8 cellular contexts compared by ENCODE assay signal in the genomic region with DNA sequence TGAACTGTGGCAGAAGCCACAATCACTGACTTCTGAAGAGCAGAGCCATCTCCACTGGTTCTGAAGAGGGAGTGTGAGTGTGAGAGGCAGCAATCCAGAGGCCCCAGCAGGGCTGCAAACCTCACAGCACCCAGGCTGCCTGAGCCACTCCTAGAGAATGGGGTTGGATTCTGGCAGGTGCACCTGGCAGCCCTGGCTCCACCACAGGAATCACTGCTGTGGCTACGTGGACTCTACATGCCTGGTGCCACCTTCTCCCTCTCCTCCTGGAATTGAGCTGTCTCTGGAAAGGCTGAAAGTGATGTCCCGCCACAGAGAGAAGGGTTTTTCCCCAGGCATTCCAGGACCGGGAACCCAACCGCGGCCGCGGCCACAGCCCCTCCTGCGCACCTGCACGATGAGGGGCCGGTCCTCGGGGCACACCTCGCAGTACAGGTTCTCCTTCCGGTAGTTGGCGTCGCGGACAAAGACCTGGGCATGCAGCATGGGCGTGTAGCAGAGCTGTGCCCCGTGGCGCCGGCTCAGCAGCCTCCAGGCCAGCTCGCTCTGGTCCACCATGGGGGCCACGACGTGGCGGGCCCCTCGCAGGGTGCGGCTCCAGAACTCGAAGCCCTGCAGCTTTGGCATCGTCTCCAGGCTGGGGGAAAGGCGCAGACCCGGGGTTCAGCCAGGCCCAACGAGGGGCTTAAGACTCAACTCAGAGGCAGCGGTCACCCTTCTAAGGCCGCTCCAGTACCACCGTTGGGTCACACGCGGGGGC. TPM values are rescaled to one million over a fixed set of nuclear protein-coding genes. Genes with fewer than 3 reads are reported as not detected.
DNase-seq lines count a peak whose midpoint lies in the region; ATAC-seq and TF ChIP-seq lines count a peak whose summit lies in the region.

No MANE protein-coding gene starts in this region.

- peaks cover 15% of the 10 kb centered on the region for H3K79me1 ChIP-seq in mesenchymal stem cell (replicated peaks; ENCODE audit: low read length, poor library complexity, severe bottlenecking)

- peaks cover 9% of the 10 kb centered on the region for H3K36me3 ChIP-seq in CD4-positive, CD25-positive, alpha-beta regulatory T cell (ENCODE audit: control insufficient read depth, insufficient read depth, low read length)
- peaks cover 38 to 48% of the 10 kb centered on the region in 2 experiments for H3K36me3 ChIP-seq in mesenchymal stem cell (ENCODE audit: control insufficient read depth in 1 of 2, insufficient read depth in 2 of 2, low read depth in 1 of 2, low read length in 2 of 2)

- H3K27ac Mint-ChIP-seq in CD4-positive, CD25-positive, alpha-beta regulatory T cell: peak overlapping the region in 2 of 3 donors; percentile 52 to 71
- H3K27ac Mint-ChIP-seq in brain: peak overlapping the region in 1 of 5 experiments; percentile 63

- H3K4me3 Mint-ChIP-seq in CD4-positive, CD25-positive, alpha-beta regulatory T cell: peak overlapping the region; percentile 76 to 83 (median 80)
- peak overlapping the region; percentile 68 to 84 (median 73) for H3K4me3 Mint-ChIP-seq in brain

- H3K4me3 ChIP-seq in CD4-positive, CD25-positive, alpha-beta regulatory T cell (ENCODE audit: low read depth, low read length): no peak overlapping the region
- peak overlapping the region; percentile 74 for H3K4me3 ChIP-seq in LNCaP clone FGC (ENCODE audit: low read depth, low read length)
- H3K4me3 ChIP-seq in mesenchymal stem cell (ENCODE audit: insufficient read depth in 1 of 2, low read depth in 1 of 2, low read length in 2 of 2): peak overlapping the region; percentile 81 to 89

- peak overlapping the region; percentile 57 for H3K27ac ChIP-seq in CD4-positive, CD25-positive, alpha-beta regulatory T cell (ENCODE audit: insufficient read depth, low read length, poor library complexity, severe bottlenecking)
- H3K27ac ChIP-seq in mesenchymal stem cell (ENCODE audit: low read length, poor library complexity, severe bottlenecking): no peak overlapping the region

- no peak for DNase-seq in CD4-positive, CD25-positive, alpha-beta regulatory T cell
- no peak for DNase-seq in LNCaP clone FGC (ENCODE audit: low read depth)
- no peak for DNase-seq in mesenchymal stem cell
- no peak for DNase-seq in cerebellar cortex (ENCODE audit: low spot score)
- no peak for DNase-seq in SK-N-DZ (ENCODE audit: low spot score)

- H3K14ac ChIP-seq in mesenchymal stem cell (ENCODE audit: low read length in 2 of 2): peak overlapping the region in 1 of 2 experiments; percentile 79

- H3K9me3 Mint-ChIP-seq in CD4-positive, CD25-positive, alpha-beta regulatory T cell: peaks cover 0 to 2% (median 0%) of the 10 kb centered on the region in 7 donors
- H3K9me3 Mint-ChIP-seq in brain: no peaks in the 10 kb centered on the region

- no peak overlapping the region for H2AK5ac ChIP-seq in mesenchymal stem cell (ENCODE audit: low read length, severe bottlenecking)

- peak overlapping the region in 1 of 2 experiments; percentile 86 for H3K4ac ChIP-seq in mesenchymal stem cell (ENCODE audit: low read depth in 1 of 2, low read length in 2 of 2)

- H3K36me3 Mint-ChIP-seq in CD4-positive, CD25-positive, alpha-beta regulatory T cell: no peaks in the 10 kb centered on the region
- H3K36me3 Mint-ChIP-seq in brain: no peaks in the 10 kb centered on the region

- no peak overlapping the region for H4K91ac ChIP-seq in mesenchymal stem cell (ENCODE audit: low read length)

- H3K18ac ChIP-seq in mesenchymal stem cell (ENCODE audit: low read depth in 1 of 2, low read length in 2 of 2): peak overlapping the region in 1 of 2 experiments; percentile 73

- no peak overlapping the region for H2BK5ac ChIP-seq in mesenchymal stem cell (ENCODE audit: low read depth, low read length, poor library complexity, severe bottlenecking)

- peak overlapping the region in 1 of 2 experiments; percentile 24 for H3K23ac ChIP-seq in mesenchymal stem cell (ENCODE audit: low read length in 2 of 2)

- no peak for ATAC-seq in CD4-positive, CD25-positive, alpha-beta regulatory T cell (ENCODE audit: low read depth in 2 of 2)
- no peak for ATAC-seq in HG02981 (IDR thresholded peaks at IDR 0.05; ENCODE audit: unreplicated experiment)
- ATAC-seq in HG03097 (IDR thresholded peaks at IDR 0.05; ENCODE audit: low FRiP score, unreplicated experiment): no peak

- peaks cover 25% of the 10 kb centered on the region for H3K4me1 ChIP-seq in CD4-positive, CD25-positive, alpha-beta regulatory T cell (ENCODE audit: control insufficient read depth, insufficient read depth, low read length, poor library complexity, severe bottlenecking)
- peaks cover 24% of the 10 kb centered on the region for H3K4me1 ChIP-seq in mesenchymal stem cell (ENCODE audit: control insufficient read depth, insufficient read depth, low read depth, low read length)

- H3K27me3 ChIP-seq in CD4-positive, CD25-positive, alpha-beta regulatory T cell (ENCODE audit: control insufficient read depth, insufficient read depth, low read length): no peaks in the 10 kb centered on the region
- H3K27me3 ChIP-seq in mesenchymal stem cell (ENCODE audit: control insufficient read depth in 1 of 2, insufficient read depth in 1 of 2, low read length in 2 of 2): no peaks in the 10 kb centered on the region

- TF ChIP-seq CTCF in LNCaP clone FGC (IDR thresholded peaks at IDR 0.05; ENCODE audit: control insufficient read depth, extremely low read depth, insufficient read depth) (no peak), brain (conservative IDR thresholded peaks at IDR 0.05) (no peak)

- no peaks in the 10 kb centered on the region for H3K27me3 Mint-ChIP-seq in CD4-positive, CD25-positive, alpha-beta regulatory T cell
- no peaks in the 10 kb centered on the region for H3K27me3 Mint-ChIP-seq in brain

- peak overlapping the region; percentile 92 for H3K9ac ChIP-seq in mesenchymal stem cell (ENCODE audit: low read length)

- peak overlapping the region in 1 of 2 experiments; percentile 11 for H2BK12ac ChIP-seq in mesenchymal stem cell (ENCODE audit: low read length in 2 of 2)

- peak overlapping the region; percentile 96 for H3K4me2 ChIP-seq in mesenchymal stem cell (ENCODE audit: low read length, poor library complexity, severe bottlenecking)

- H2AFZ ChIP-seq in mesenchymal stem cell (ENCODE audit: low read depth, low read length): peak overlapping the region; percentile 95

- no peaks in the 10 kb centered on the region for H3K9me3 ChIP-seq in CD4-positive, CD25-positive, alpha-beta regulatory T cell (ENCODE audit: control insufficient read depth in 2 of 2, low read length in 2 of 2)
- no peaks in the 10 kb centered on the region for H3K9me3 ChIP-seq in mesenchymal stem cell (ENCODE audit: control insufficient read depth, low read length)

- no peak overlapping the region for H2BK15ac ChIP-seq in mesenchymal stem cell (ENCODE audit: low read depth, poor library complexity, severe bottlenecking)

- peaks cover 0 to 19% (median 3%) of the 10 kb centered on the region in 4 donors for H3K4me1 Mint-ChIP-seq in CD4-positive, CD25-positive, alpha-beta regulatory T cell
- H3K4me1 Mint-ChIP-seq in brain: peaks cover 16% of the 10 kb centered on the region

- WGBS in mesenchymal stem cell: 60% methylated on average over 35 of the region's 36 CpGs

- peak overlapping the region; percentile 88 for H4K8ac ChIP-seq in mesenchymal stem cell (ENCODE audit: low read length)

- H2BK120ac ChIP-seq in mesenchymal stem cell (ENCODE audit: low read depth, low read length): no peak overlapping the region

RNA-seq across cellular contexts. Expression of gene DUS1L, which starts 1.0 kb away (rescaled TPM):
- total RNA-seq in CD4-positive, CD25-positive, alpha-beta regulatory T cell: 128 TPM
- 10 to 100 TPM; 49.3 to 91.5 (median 62.3) TPM for polyA plus RNA-seq in CD4-positive, CD25-positive, alpha-beta regulatory T cell
- polyA plus RNA-seq in brain (ENCODE audit: insufficient read depth, low read depth, low replicate concordance): 110 TPM
- 23.0 TPM for polyA plus RNA-seq in mesenchymal stem cell (2013, experiment 1 of 2)
- 20.9 TPM for polyA plus RNA-seq in mesenchymal stem cell (2013, experiment 2 of 2)
- polyA plus RNA-seq in SK-N-DZ (2014; cell fraction: cytosol; rRNA removed): 139 and 158 TPM in 2 replicates
- polyA plus RNA-seq in SK-N-DZ (2014; cell fraction: nucleus; rRNA removed): 1,140 and 1,180 TPM in 2 replicates

RNA-seq across cellular contexts. Expression of gene GPS1, which starts 12.9 kb away (rescaled TPM):
- 87.5 TPM for total RNA-seq in CD4-positive, CD25-positive, alpha-beta regulatory T cell
- polyA plus RNA-seq in CD4-positive, CD25-positive, alpha-beta regulatory T cell: 100 to 1,000 TPM; 128 to 170 (median 162) TPM
- polyA plus RNA-seq in brain (ENCODE audit: insufficient read depth, low read depth, low replicate concordance): 231 TPM
- polyA plus RNA-seq in mesenchymal stem cell (2013, experiment 1 of 2): 63.6 TPM
- polyA plus RNA-seq in mesenchymal stem cell (2013, experiment 2 of 2): 62.1 TPM
- polyA plus RNA-seq in SK-N-DZ (2014; cell fraction: cytosol; rRNA removed): 238 and 245 TPM in 2 replicates
- 461 and 512 TPM in 2 replicates for polyA plus RNA-seq in SK-N-DZ (2014; cell fraction: nucleus; rRNA removed)

RNA-seq across cellular contexts. Expression of gene RFNG, which starts 13.0 kb away (rescaled TPM):
- 35.1 TPM for total RNA-seq in CD4-positive, CD25-positive, alpha-beta regulatory T cell
- 1 to 10 TPM; 3.2 to 5.6 (median 4.4) TPM for polyA plus RNA-seq in CD4-positive, CD25-positive, alpha-beta regulatory T cell
- polyA plus RNA-seq in brain (ENCODE audit: insufficient read depth, low read depth, low replicate concordance): 45.0 TPM
- 31.3 TPM for polyA plus RNA-seq in mesenchymal stem cell (2013, experiment 1 of 2)
- 31.7 TPM for polyA plus RNA-seq in mesenchymal stem cell (2013, experiment 2 of 2)
- 65.1 and 71.9 TPM in 2 replicates for polyA plus RNA-seq in SK-N-DZ (2014; cell fraction: cytosol; rRNA removed)
- polyA plus RNA-seq in SK-N-DZ (2014; cell fraction: nucleus; rRNA removed): 471 and 495 TPM in 2 replicates

RNA-seq across cellular contexts. Expression of gene DCXR, which starts 27.1 kb away (rescaled TPM):
- 96.9 TPM for total RNA-seq in CD4-positive, CD25-positive, alpha-beta regulatory T cell
- 100 to 1,000 TPM; 125 to 150 (median 131) TPM for polyA plus RNA-seq in CD4-positive, CD25-positive, alpha-beta regulatory T cell
- 170 TPM for polyA plus RNA-seq in brain (ENCODE audit: insufficient read depth, low read depth, low replicate concordance)
- 39.7 TPM for polyA plus RNA-seq in mesenchymal stem cell (2013, experiment 1 of 2)
- polyA plus RNA-seq in mesenchymal stem cell (2013, experiment 2 of 2): 43.5 TPM
- polyA plus RNA-seq in SK-N-DZ (2014; cell fraction: cytosol; rRNA removed): 228 and 312 TPM in 2 replicates
- 357 and 359 TPM in 2 replicates for polyA plus RNA-seq in SK-N-DZ (2014; cell fraction: nucleus; rRNA removed)

RNA-seq across cellular contexts. Expression of gene RAC3, which starts 33.1 kb away (rescaled TPM):
- 3.6 TPM for total RNA-seq in CD4-positive, CD25-positive, alpha-beta regulatory T cell
- polyA plus RNA-seq in CD4-positive, CD25-positive, alpha-beta regulatory T cell: under 1 TPM in 1 of 4 donors, not detected in 3; 0.26 TPM
- polyA plus RNA-seq in brain (ENCODE audit: insufficient read depth, low read depth, low replicate concordance): 65.2 TPM
- polyA plus RNA-seq in mesenchymal stem cell (2013, experiment 1 of 2): 33.3 TPM
- polyA plus RNA-seq in mesenchymal stem cell (2013, experiment 2 of 2): 31.4 TPM
- polyA plus RNA-seq in SK-N-DZ (2014; cell fraction: cytosol; rRNA removed): 207 and 236 TPM in 2 replicates
- polyA plus RNA-seq in SK-N-DZ (2014; cell fraction: nucleus; rRNA removed): 474 and 522 TPM in 2 replicates
